Comparison of ENCODE assay signal across 15 cellular contexts in the genomic region with DNA sequence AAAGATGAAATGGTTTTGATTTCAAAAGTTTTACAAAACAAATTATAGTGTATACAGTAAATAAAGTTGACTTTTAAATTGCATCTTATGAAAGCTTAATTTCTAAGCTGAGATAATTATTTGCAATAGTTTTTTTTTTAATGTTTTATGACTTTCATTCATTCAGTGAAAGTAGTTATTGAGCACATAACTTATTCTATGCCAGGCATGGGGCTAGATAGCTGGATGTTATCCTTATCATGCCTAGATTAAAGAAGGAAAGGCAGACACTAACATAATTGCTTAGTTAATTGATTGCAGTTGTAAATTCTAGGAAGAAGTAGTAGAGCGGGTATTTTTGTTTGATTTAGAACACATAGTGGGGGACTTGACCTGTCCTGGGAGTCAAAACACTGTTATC.
DNase-seq lines count a peak whose midpoint lies in the region; ATAC-seq and TF ChIP-seq lines count a peak whose summit lies in the region.
"Had no signal": no experiment of that assay in that cellular context is flagged by ENCODE, and none has a peak within 500 bp of the region (broad histone marks: within the 10 kb centered on the region; RNA-seq: fewer than 3 reads in every experiment).

No MANE protein-coding gene starts in this region.

- H3K4me2 ChIP-seq in smooth muscle cell, result peak overlapping the region; percentile 13

- H3K79me2 ChIP-seq in smooth muscle cell (ENCODE audit: low read depth), result peaks cover 98% of the 10 kb centered on the region

- WGBS in smooth muscle cell (ENCODE audit: low lambda C conversion rate), result 72% methylated on average over 1 of the region's 1 CpG

- peak overlapping the region; percentile 2 for H3K4me3 Mint-ChIP-seq in T-helper 2 cell treated with Interferon-gamma antibody and Interleukin-4, amounts not matched to agents 5 μg/mL and 100 μg/mL, for 36 hours
- H3K4me3 Mint-ChIP-seq in WTC11, result no peak overlapping the region
- H3K4me3 Mint-ChIP-seq in endothelial cell (ENCODE audit: unreplicated experiment), result no peak overlapping the region
- H3K4me3 Mint-ChIP-seq in nephron progenitor cell, result no peak overlapping the region

- H3K36me3 Mint-ChIP-seq in T-helper 2 cell treated with Interferon-gamma antibody and Interleukin-4, amounts not matched to agents 5 μg/mL and 100 μg/mL, for 36 hours (ENCODE audit: low read depth), result peaks cover 22% of the 10 kb centered on the region
- H3K36me3 Mint-ChIP-seq in WTC11, result peaks cover 9% of the 10 kb centered on the region; the same call in 1 of the 2 replicates
- H3K36me3 Mint-ChIP-seq in endothelial cell (ENCODE audit: low read depth, unreplicated experiment), result peaks cover 37% of the 10 kb centered on the region
- peaks cover 73% of the 10 kb centered on the region for H3K36me3 Mint-ChIP-seq in nephron progenitor cell (ENCODE audit: low read depth)

- H3K27me3 ChIP-seq in smooth muscle cell (ENCODE audit: low read depth), result no peaks in the 10 kb centered on the region
- H3K27me3 ChIP-seq: dorsolateral prefrontal cortex, sigmoid colon had no signal

- H4K20me1 ChIP-seq in smooth muscle cell (ENCODE audit: low read depth), result peaks cover 98% of the 10 kb centered on the region

- H3K36me3 ChIP-seq in smooth muscle cell (ENCODE audit: low read depth), result no peaks in the 10 kb centered on the region
- H3K36me3 ChIP-seq: sigmoid colon, thoracic aorta had no signal

- no peak for DNase-seq in T-helper 2 cell treated with Interferon-gamma antibody and Interleukin-4, amounts not matched to agents 5 μg/mL and 100 μg/mL, for 36 hours (ENCODE audit: low spot score)
- no peak for DNase-seq in T-helper 2 cell
- DNase-seq in WTC11 (ENCODE audit: low spot score), result no peak
- DNase-seq in endothelial cell (ENCODE audit: low spot score), result no peak
- no peak for DNase-seq in smooth muscle cell (lab: John Stamatoyannopoulos, UW; ENCODE audit: unreplicated experiment)
- DNase-seq in NCI-H2196 treated with DMSO at 0.1 percent for 48 hours (lab: John Stamatoyannopoulos, UW; ENCODE audit: unreplicated experiment), result no peak
- no peak for DNase-seq in EL
- DNase-seq in nephron progenitor cell, result no peak
- DNase-seq: anterior cingulate cortex, DMS 273 treated with DMSO at 0.1 percent for 48 hours, dorsolateral prefrontal cortex, NCI-H146, NCI-H526, sigmoid colon had no signal

- peaks cover 5% of the 10 kb centered on the region for H3K9me3 Mint-ChIP-seq in T-helper 2 cell treated with Interferon-gamma antibody and Interleukin-4, amounts not matched to agents 5 μg/mL and 100 μg/mL, for 36 hours
- no peaks in the 10 kb centered on the region for H3K9me3 Mint-ChIP-seq in WTC11
- H3K9me3 Mint-ChIP-seq in endothelial cell (ENCODE audit: unreplicated experiment), result no peaks in the 10 kb centered on the region
- H3K9me3 Mint-ChIP-seq in nephron progenitor cell, result peaks cover 14% of the 10 kb centered on the region

- H3K4me1 Mint-ChIP-seq in T-helper 2 cell treated with Interferon-gamma antibody and Interleukin-4, amounts not matched to agents 5 μg/mL and 100 μg/mL, for 36 hours (ENCODE audit: low read depth), result peaks cover 53% of the 10 kb centered on the region
- peaks cover 69% of the 10 kb centered on the region for H3K4me1 Mint-ChIP-seq in WTC11
- peaks cover 59% of the 10 kb centered on the region for H3K4me1 Mint-ChIP-seq in endothelial cell (ENCODE audit: unreplicated experiment)
- peaks cover 29% of the 10 kb centered on the region for H3K4me1 Mint-ChIP-seq in nephron progenitor cell

- ATAC-seq in WTC11, result no peak

- H3F3A ChIP-seq in smooth muscle cell (ENCODE audit: low read depth), result peaks cover 72% of the 10 kb centered on the region

- no peak overlapping the region for H3K4me3 ChIP-seq in smooth muscle cell
- H3K4me3 ChIP-seq: dorsolateral prefrontal cortex, sigmoid colon, thoracic aorta had no signal

- peak overlapping the region; percentile 72 for H3K27ac Mint-ChIP-seq in T-helper 2 cell treated with Interferon-gamma antibody and Interleukin-4, amounts not matched to agents 5 μg/mL and 100 μg/mL, for 36 hours
- H3K27ac Mint-ChIP-seq in WTC11, result peak overlapping the region; percentile 27; the same call in 1 of the 2 replicates
- peak overlapping the region; percentile 11 for H3K27ac Mint-ChIP-seq in endothelial cell (ENCODE audit: unreplicated experiment)
- H3K27ac Mint-ChIP-seq in nephron progenitor cell, result no peak overlapping the region

- no peak overlapping the region for H2AFZ ChIP-seq in smooth muscle cell (ENCODE audit: low read depth)

- peaks cover 33% of the 10 kb centered on the region for H3K4me1 ChIP-seq in smooth muscle cell (ENCODE audit: low read depth)

- H3K27ac ChIP-seq in smooth muscle cell (ENCODE audit: low read depth), result peak overlapping the region; percentile 99
- H3K27ac ChIP-seq: dorsolateral prefrontal cortex had no signal

- H3K27me3 Mint-ChIP-seq in T-helper 2 cell treated with Interferon-gamma antibody and Interleukin-4, amounts not matched to agents 5 μg/mL and 100 μg/mL, for 36 hours (ENCODE audit: low read depth), result no peaks in the 10 kb centered on the region
- H3K27me3 Mint-ChIP-seq in WTC11 (ENCODE audit: low read depth) (no peaks in the 10 kb centered on the region), endothelial cell (ENCODE audit: unreplicated experiment) (no peaks in the 10 kb centered on the region), nephron progenitor cell (ENCODE audit: low read depth, poor library complexity) (peaks cover 3% of the 10 kb centered on the region)

- CTCF ChIA-PET in WTC11 (lab: Charles Lee), result interaction anchor here (0.7 kb wide), 1 partner anchor 70 kb away, joined by 3 read pairs; no protein-coding TSS in a partner anchor

- no peak overlapping the region for H3K9ac ChIP-seq in smooth muscle cell (ENCODE audit: low read depth)

- no peaks in the 10 kb centered on the region for H3K9me3 ChIP-seq in smooth muscle cell (replicated peaks; ENCODE audit: low read depth)
- H3K9me3 ChIP-seq: sigmoid colon, thoracic aorta had no signal

- TF ChIP-seq CTCF in WTC11 (IDR thresholded peaks at IDR 0.05), result no peak
- no peak for TF ChIP-seq CTCF in endothelial cell (IDR thresholded peaks at IDR 0.05; ENCODE audit: unreplicated experiment)
- TF ChIP-seq CTCF in smooth muscle cell (IDR thresholded peaks at IDR 0.05; ENCODE audit: borderline replicate concordance, insufficient read depth, poor library complexity, severe bottlenecking), result no peak
- no peak for TF ChIP-seq CTCF in nephron progenitor cell (IDR thresholded peaks at IDR 0.05)

- POLR2A ChIA-PET in WTC11 (lab: Charles Lee), result no interaction called here

TF ChIP-seq in WTC11, 78 proteins besides CTCF, POLR2A, EP300 and RAD21:
- TF ChIP-seq ZNF416 (CRISPR knock-in tag; IDR thresholded peaks at IDR 0.05) (no peak), CREB1 (CRISPR knock-in tag; IDR thresholded peaks at IDR 0.05) (no peak), HMGA2 (CRISPR knock-in tag; IDR thresholded peaks at IDR 0.05) (no peak), FOXK1 (CRISPR knock-in tag; IDR thresholded peaks at IDR 0.05) (no peak)
- TF ChIP-seq, protein P1, sequence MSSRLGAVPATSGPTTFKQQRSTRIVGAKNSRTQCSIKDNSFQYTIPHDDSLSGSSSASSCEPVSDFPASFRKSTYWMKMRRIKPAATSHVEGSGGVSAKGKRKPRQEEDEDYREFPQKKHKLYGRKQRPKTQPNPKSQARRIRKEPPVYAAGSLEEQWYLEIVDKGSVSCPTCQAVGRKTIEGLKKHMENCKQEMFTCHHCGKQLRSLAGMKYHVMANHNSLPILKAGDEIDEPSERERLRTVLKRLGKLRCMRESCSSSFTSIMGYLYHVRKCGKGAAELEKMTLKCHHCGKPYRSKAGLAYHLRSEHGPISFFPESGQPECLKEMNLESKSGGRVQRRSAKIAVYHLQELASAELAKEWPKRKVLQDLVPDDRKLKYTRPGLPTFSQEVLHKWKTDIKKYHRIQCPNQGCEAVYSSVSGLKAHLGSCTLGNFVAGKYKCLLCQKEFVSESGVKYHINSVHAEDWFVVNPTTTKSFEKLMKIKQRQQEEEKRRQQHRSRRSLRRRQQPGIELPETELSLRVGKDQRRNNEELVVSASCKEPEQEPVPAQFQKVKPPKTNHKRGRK (CRISPR knock-in tag; IDR thresholded peaks at IDR 0.05; ENCODE audit: borderline replicate concordance), result no peak
- TF ChIP-seq, protein P2, sequence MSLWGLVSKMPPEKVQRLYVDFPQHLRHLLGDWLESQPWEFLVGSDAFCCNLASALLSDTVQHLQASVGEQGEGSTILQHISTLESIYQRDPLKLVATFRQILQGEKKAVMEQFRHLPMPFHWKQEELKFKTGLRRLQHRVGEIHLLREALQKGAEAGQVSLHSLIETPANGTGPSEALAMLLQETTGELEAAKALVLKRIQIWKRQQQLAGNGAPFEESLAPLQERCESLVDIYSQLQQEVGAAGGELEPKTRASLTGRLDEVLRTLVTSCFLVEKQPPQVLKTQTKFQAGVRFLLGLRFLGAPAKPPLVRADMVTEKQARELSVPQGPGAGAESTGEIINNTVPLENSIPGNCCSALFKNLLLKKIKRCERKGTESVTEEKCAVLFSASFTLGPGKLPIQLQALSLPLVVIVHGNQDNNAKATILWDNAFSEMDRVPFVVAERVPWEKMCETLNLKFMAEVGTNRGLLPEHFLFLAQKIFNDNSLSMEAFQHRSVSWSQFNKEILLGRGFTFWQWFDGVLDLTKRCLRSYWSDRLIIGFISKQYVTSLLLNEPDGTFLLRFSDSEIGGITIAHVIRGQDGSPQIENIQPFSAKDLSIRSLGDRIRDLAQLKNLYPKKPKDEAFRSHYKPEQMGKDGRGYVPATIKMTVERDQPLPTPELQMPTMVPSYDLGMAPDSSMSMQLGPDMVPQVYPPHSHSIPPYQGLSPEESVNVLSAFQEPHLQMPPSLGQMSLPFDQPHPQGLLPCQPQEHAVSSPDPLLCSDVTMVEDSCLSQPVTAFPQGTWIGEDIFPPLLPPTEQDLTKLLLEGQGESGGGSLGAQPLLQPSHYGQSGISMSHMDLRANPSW (CRISPR knock-in tag; conservative IDR thresholded peaks at IDR 0.05; ENCODE audit: low read depth), result no peak
